ENCODE assay signal across 9 cellular contexts in genomic region chr1:162151900-162152829, GRCh38.
DNase-seq lines count a peak whose midpoint lies in the region; ATAC-seq and TF ChIP-seq lines count a peak whose summit lies in the region.
"Had no signal": no experiment of that assay in that cellular context is flagged by ENCODE, and none has a peak within 500 bp of the region (broad histone marks: within the 10 kb centered on the region; RNA-seq: fewer than 3 reads in every experiment).

No MANE protein-coding gene starts in this region.

- ATAC-seq in GM21367 (IDR thresholded peaks at IDR 0.05; ENCODE audit: unreplicated experiment), result peak; percentile 56

- H3K27me3 ChIP-seq in right atrium auricular region (no peaks in the 10 kb centered on the region), osteoblast (ENCODE audit: insufficient read depth, low read length) (no peaks in the 10 kb centered on the region)

- H3K9me3 ChIP-seq in right atrium auricular region (no peaks in the 10 kb centered on the region), osteoblast (ENCODE audit: low read depth, low read length) (no peaks in the 10 kb centered on the region)

- H3K4me3 ChIP-seq in right atrium auricular region (no peak overlapping the region), osteoblast (ENCODE audit: insufficient read depth, low read length) (no peak overlapping the region)

- no peak overlapping the region for H3K4me2 ChIP-seq in osteoblast (ENCODE audit: insufficient read depth, low read length)

- TF ChIP-seq CTCF in right atrium auricular region (IDR thresholded peaks at IDR 0.05) (no peak), osteoblast (IDR thresholded peaks at IDR 0.05; ENCODE audit: extremely low read depth, low read depth, low read length) (no peak)

- H3K36me3 ChIP-seq in right atrium auricular region (no peaks in the 10 kb centered on the region), osteoblast (ENCODE audit: insufficient read depth, low read length) (no peaks in the 10 kb centered on the region)

- no peaks in the 10 kb centered on the region for H3K4me1 ChIP-seq in right atrium auricular region
- no peaks in the 10 kb centered on the region for H3K4me1 ChIP-seq in osteoblast (ENCODE audit: insufficient read depth, low read length)

- DNase-seq in CMK (ENCODE audit: low read depth), result peak; percentile 41
- DNase-seq in NOMO-1 treated with DMSO at 0.1 percent for 48 hours (lab: John Stamatoyannopoulos, UW; ENCODE audit: unreplicated experiment), result peak; percentile 29
- peak; percentile 96 for DNase-seq in iris pigment epithelial cell (ENCODE audit: low read depth)
- DNase-seq in NCI-H1417 (lab: John Stamatoyannopoulos, UW), result no peak
- DNase-seq in right atrium auricular region (ENCODE audit: low spot score), result no peak
- DNase-seq in HUDEP-2 (lab: John Stamatoyannopoulos, UW; ENCODE audit: unreplicated experiment in 76 of 76), result no peak
- DNase-seq in osteoblast (ENCODE audit: insufficient read length, low spot score, missing footprints), result no peak
- DNase-seq: stimulated activated CD4-positive, alpha-beta T cell treated with anti-CD3 and anti-CD28 coated beads, Interleukin-1b, Interleukin-23, amount 100 ng/mL, for 48 hours had no signal

- no peak overlapping the region for H2AFZ ChIP-seq in osteoblast (ENCODE audit: low read length)

- no peaks in the 10 kb centered on the region for H3K79me2 ChIP-seq in osteoblast (ENCODE audit: insufficient read depth, low read length)

- H4K20me1 ChIP-seq in osteoblast (ENCODE audit: insufficient read depth, low read length), result no peaks in the 10 kb centered on the region

- no peak overlapping the region for H3K27ac ChIP-seq in right atrium auricular region
- H3K27ac ChIP-seq in osteoblast (ENCODE audit: low read depth, low read length), result no peak overlapping the region

Comparison
In these comparisons a context has a peak if more than half of its experiments do, and no peak if none do; other contexts are left out.
1. DNase-seq: peak in CMK (single experiment), NOMO-1 treated with DMSO at 0.1 percent for 48 hours (single experiment) and iris pigment epithelial cell (single experiment); none in NCI-H1417 (0 of 3), right atrium auricular region (single experiment), HUDEP-2 (0 of 76) and osteoblast (single experiment).